ENCODE assay signal across 1 cellular context in genomic region chr16:30185141-30185682, GRCh38.
TF ChIP-seq lines count a peak whose summit lies in the region.

No MANE protein-coding gene starts in this region.

TF ChIP-seq in K562, 482 proteins besides CTCF, POLR2A, EP300 and RAD21:
- TF ChIP-seq TAF7 (tag; IDR thresholded peaks at IDR 0.05): no peak
- peak; percentile 37; the same call in 1 of the 2 replicates for TF ChIP-seq RBFOX2 (IDR thresholded peaks at IDR 0.05; ENCODE audit: low read depth, low read length)
- TF ChIP-seq MAZ (CRISPR knock-in tag; conservative IDR thresholded peaks at IDR 0.05 in 1 of 2, IDR thresholded peaks at IDR 0.05 in 1 of 2): 0 out of 4 replicates have a peak, but pooled peaks of 1 of the 2 experiments have one; percentile 9
